Comparison of ENCODE assay signal across 12 cellular contexts in the genomic region with DNA sequence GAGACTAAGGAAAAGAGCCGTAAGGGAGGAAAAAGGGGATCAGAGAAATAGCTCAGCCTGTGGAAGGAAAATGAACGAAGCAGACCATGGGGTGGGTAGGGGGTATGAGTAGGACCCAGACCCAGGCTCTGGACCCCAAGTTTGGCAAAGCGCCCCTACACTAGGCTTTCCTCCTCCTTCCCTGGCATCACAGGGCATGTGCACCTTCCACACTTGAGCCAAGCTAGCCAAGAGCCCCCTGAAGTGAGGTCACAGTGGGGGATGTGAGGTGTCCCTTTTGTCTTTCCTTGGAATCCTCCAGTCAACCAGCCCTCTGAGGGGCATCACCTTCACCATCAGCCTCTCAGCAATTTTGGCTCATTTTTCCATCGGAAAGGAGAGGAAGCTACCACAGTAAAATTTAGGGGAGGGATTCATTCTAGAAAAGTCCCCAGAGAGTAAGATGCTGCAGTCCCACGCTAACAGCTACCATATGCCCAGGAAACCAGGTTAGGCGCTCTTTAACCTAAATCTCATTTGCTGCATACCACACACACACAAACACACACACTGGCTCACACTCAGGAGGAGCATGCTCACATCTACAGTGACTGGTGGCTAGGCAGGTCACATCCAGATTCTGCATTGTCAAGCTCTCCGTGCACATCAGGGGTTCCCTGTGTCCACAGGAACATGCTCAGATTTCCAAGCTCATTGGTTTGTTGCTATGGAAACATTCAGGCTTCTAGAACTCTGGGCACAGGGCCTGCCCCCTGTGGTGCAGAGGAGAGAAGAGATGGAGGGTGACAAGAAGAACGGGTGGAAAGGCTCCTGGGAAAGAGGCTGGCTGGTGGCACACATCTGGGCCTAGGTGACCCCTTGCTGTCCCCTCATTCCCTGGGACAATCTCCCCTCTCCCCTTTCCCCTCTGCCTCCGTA. TPM values are rescaled to one million over a fixed set of nuclear protein-coding genes. Genes with fewer than 3 reads are reported as not detected.
DNase-seq lines count a peak whose midpoint lies in the region; ATAC-seq, FAIRE-seq and TF ChIP-seq lines count a peak whose summit lies in the region.
"Had no signal": no experiment of that assay in that cellular context is flagged by ENCODE, and none has a peak within 500 bp of the region (broad histone marks: within the 10 kb centered on the region; RNA-seq: fewer than 3 reads in every experiment).

No MANE protein-coding gene starts in this region.

- CTCF ChIA-PET in H1 (lab: Charles Lee; ENCODE audit: partially characterized antibody): interaction anchor here (0.5 to 24.9 kb wide), 22 partner anchors 10 to 523 kb away, joined by 3 to 532 read pairs (median 4); partner anchors contain the start of genes EGR1 and REEP2

- H3K4me1 ChIP-seq in H1 (replicated peaks in 1 of 4; ENCODE audit: control insufficient read depth in 3 of 4, insufficient read depth in 4 of 4, low read length in 3 of 4): peaks cover 0 to 15% (median 7%) of the 10 kb centered on the region in 4 experiments; a peak in 4 of 7 replicates

- TF ChIP-seq RAD21 in H1 (IDR thresholded peaks at IDR 0.05 in 1 of 2, conservative IDR thresholded peaks at IDR 0.05 in 1 of 2; ENCODE audit: low read depth in 2 of 2, low read length in 2 of 2): no peak

- POLR2A ChIA-PET in H1 (lab: Charles Lee; ENCODE audit: partially characterized antibody): interaction anchor here (0.7 to 10.1 kb wide), 14 partner anchors 8 to 270 kb away, joined by 3 to 128 read pairs (median 5); partner anchors contain the start of genes CDC23, CDC25C, EGR1 and ETF1

- H2AFZ ChIP-seq in H1 (ENCODE audit: low read length): no peak overlapping the region

- H4K8ac ChIP-seq in H1 (ENCODE audit: extremely low read depth, insufficient read depth, low read length): no peak overlapping the region

- no peaks in the 10 kb centered on the region for H4K20me1 ChIP-seq in H1 (replicated peaks in 1 of 2; ENCODE audit: control insufficient read depth in 1 of 2, insufficient read depth in 2 of 2, low read length in 2 of 2)

- H3K9me3 ChIP-seq in H1 (ENCODE audit: insufficient read depth in 2 of 2, low read depth in 1 of 2, low read length in 1 of 2): no peaks in the 10 kb centered on the region

- intact Hi-C loops in natural killer cell (cut with micrococcal nuclease): no loop called here

- H3K4me1 Mint-ChIP-seq in natural killer cell treated with Interleukin-12 subunit alpha and Interleukin-12 subunit beta and Interleukin-15 and Interleukin-18, amount 100 ng/mL, for 72 hours (ENCODE audit: low read depth in 2 of 2): peaks cover 0 to 5% of the 10 kb centered on the region in 2 donors
- H3K4me1 Mint-ChIP-seq in natural killer cell: peaks cover 5 to 6% of the 10 kb centered on the region in 2 donors
- H3K4me1 Mint-ChIP-seq in type B pancreatic cell (ENCODE audit: unreplicated experiment): peaks cover 22% of the 10 kb centered on the region

- no peak overlapping the region for H3K4ac ChIP-seq in H1 (replicated peaks; ENCODE audit: insufficient read length, low read depth, low read length)

- ATAC-seq in natural killer cell treated with Interleukin-12 subunit alpha and Interleukin-12 subunit beta and Interleukin-15 and Interleukin-18, amount 100 ng/mL, for 72 hours: no peak
- ATAC-seq in natural killer cell: no peak
- no peak for ATAC-seq in esophagus mucosa

- H3K4me2 ChIP-seq in H1 (ENCODE audit: insufficient read depth in 1 of 2, low read depth in 2 of 2, low read length in 2 of 2): no peak overlapping the region

- no peak overlapping the region for H3K4me3 ChIP-seq in H1 (ENCODE audit: extremely low read depth in 1 of 4, insufficient read depth in 2 of 4, low read depth in 3 of 4, low read length in 4 of 4)

- H3K4me3 Mint-ChIP-seq in natural killer cell treated with Interleukin-12 subunit alpha and Interleukin-12 subunit beta and Interleukin-15 and Interleukin-18, amount 100 ng/mL, for 72 hours: no peak overlapping the region
- H3K4me3 Mint-ChIP-seq in natural killer cell (no peak overlapping the region), type B pancreatic cell (peak overlapping the region; percentile 57)
- H3K4me3 Mint-ChIP-seq: activated naive CD4-positive, alpha-beta T cell treated with anti-CD3 and anti-CD28 coated beads, Interleukin-2, amount 50 U/mL, for 24 hours; CD14-positive monocyte had no signal

- H3K79me1 ChIP-seq in H1 (ENCODE audit: low read depth, low read length): no peaks in the 10 kb centered on the region

- H4K5ac ChIP-seq in H1 (ENCODE audit: insufficient read length, low read depth, low read length): no peak overlapping the region

- no peak overlapping the region for H3K27ac Mint-ChIP-seq in natural killer cell treated with Interleukin-12 subunit alpha and Interleukin-12 subunit beta and Interleukin-15 and Interleukin-18, amount 100 ng/mL, for 72 hours
- H3K27ac Mint-ChIP-seq in natural killer cell: peak overlapping the region in 1 of 2 donors; percentile 11
- peak overlapping the region; percentile 48 for H3K27ac Mint-ChIP-seq in type B pancreatic cell
- H3K27ac Mint-ChIP-seq: activated naive CD4-positive, alpha-beta T cell treated with anti-CD3 and anti-CD28 coated beads, Interleukin-2, amount 50 U/mL, for 24 hours; CD14-positive monocyte had no signal

- peak overlapping the region; percentile 27; the same call in 1 of the 2 replicates for H2BK20ac ChIP-seq in H1 (ENCODE audit: low read length)

- no peak for TF ChIP-seq POLR2A in H1 (IDR thresholded peaks at IDR 0.05; ENCODE audit: control extremely low read depth in 1 of 2, low read depth in 2 of 2, low read length in 2 of 2)

- H3K23me2 ChIP-seq in H1 (ENCODE audit: low read depth, low read length): no peaks in the 10 kb centered on the region

- H3K14ac ChIP-seq in H1 (ENCODE audit: insufficient read length): no peak overlapping the region

- H2BK120ac ChIP-seq in H1 (replicated peaks; ENCODE audit: low read depth, low read length): no peak overlapping the region

- no peak overlapping the region for H4K91ac ChIP-seq in H1 (replicated peaks; ENCODE audit: insufficient read length, low read length)

- no peak overlapping the region for H3K23ac ChIP-seq in H1 (ENCODE audit: insufficient read length)

- H2BK5ac ChIP-seq in H1 (ENCODE audit: low read depth, low read length): 0 out of 2 replicates have a peak overlapping the region, but pooled peaks have one; percentile 66

- H3K27me3 Mint-ChIP-seq in natural killer cell treated with Interleukin-12 subunit alpha and Interleukin-12 subunit beta and Interleukin-15 and Interleukin-18, amount 100 ng/mL, for 72 hours: peaks cover 0 to 3% of the 10 kb centered on the region in 2 donors
- H3K27me3 Mint-ChIP-seq in natural killer cell (ENCODE audit: low read depth in 2 of 2): peaks cover 0 to 4% of the 10 kb centered on the region in 2 donors
- peaks cover 5% of the 10 kb centered on the region for H3K27me3 Mint-ChIP-seq in type B pancreatic cell
- H3K27me3 Mint-ChIP-seq: activated naive CD4-positive, alpha-beta T cell treated with anti-CD3 and anti-CD28 coated beads, Interleukin-2, amount 50 U/mL, for 24 hours had no signal

- H2BK12ac ChIP-seq in H1 (ENCODE audit: low read depth, low read length): no peak overlapping the region

- no peak overlapping the region for H3K9ac ChIP-seq in H1 (replicated peaks in 1 of 4; ENCODE audit: extremely low read depth in 1 of 4, low read depth in 3 of 4, low read length in 3 of 4)

- H3K27ac ChIP-seq in H1 (ENCODE audit: low read depth, low read length): no peak overlapping the region

- no peak overlapping the region for H3K56ac ChIP-seq in H1 (replicated peaks; ENCODE audit: insufficient read length, low read depth, low read length)

- 0 out of 2 replicates have a peak overlapping the region, but pooled peaks have one; percentile 21 for H2BK15ac ChIP-seq in H1 (ENCODE audit: low read length)

- H3K36me3 ChIP-seq in H1 (ENCODE audit: control insufficient read depth in 2 of 4, insufficient read depth in 4 of 4, low read length in 3 of 4): no peaks in the 10 kb centered on the region

- no peaks in the 10 kb centered on the region for H3K79me2 ChIP-seq in H1 (ENCODE audit: control insufficient read depth in 1 of 2, insufficient read depth in 2 of 2, low read length in 2 of 2)

- H2AK5ac ChIP-seq in H1 (ENCODE audit: low read depth, low read length): no peak overlapping the region

- H3K18ac ChIP-seq in H1 (ENCODE audit: extremely low read depth, low read length): no peak overlapping the region; the same call in 1 of the 2 replicates

- peak; percentile 41 for DNase-seq in natural killer cell treated with Interleukin-12 subunit alpha and Interleukin-12 subunit beta and Interleukin-15 and Interleukin-18, amount 100 ng/mL, for 72 hours (ENCODE audit: low spot score)
- no peak for DNase-seq in natural killer cell
- DNase-seq in NCI-H748 treated with DMSO at 0.1 percent for 48 hours (lab: John Stamatoyannopoulos, UW): peak; percentile 34
- no peak for DNase-seq in H1 (ENCODE audit: low read depth in 1 of 2, low spot score in 2 of 2)
- no peak for DNase-seq in type B pancreatic cell (ENCODE audit: extremely low spot score, unreplicated experiment)
- DNase-seq in GOT3 (lab: John Stamatoyannopoulos, UW): no peak
- DNase-seq in NCI-H526 treated with DMSO at 0.1 percent for 48 hours (lab: John Stamatoyannopoulos, UW): no peak
- DNase-seq: NCI-H1048 had no signal

- H3K36me3 Mint-ChIP-seq in natural killer cell treated with Interleukin-12 subunit alpha and Interleukin-12 subunit beta and Interleukin-15 and Interleukin-18, amount 100 ng/mL, for 72 hours: no peaks in the 10 kb centered on the region
- H3K36me3 Mint-ChIP-seq in natural killer cell: no peaks in the 10 kb centered on the region
- H3K36me3 Mint-ChIP-seq in type B pancreatic cell: no peaks in the 10 kb centered on the region
- H3K36me3 Mint-ChIP-seq: activated naive CD4-positive, alpha-beta T cell treated with anti-CD3 and anti-CD28 coated beads, Interleukin-2, amount 50 U/mL, for 24 hours; CD14-positive monocyte had no signal

- H3K9me3 Mint-ChIP-seq in natural killer cell treated with Interleukin-12 subunit alpha and Interleukin-12 subunit beta and Interleukin-15 and Interleukin-18, amount 100 ng/mL, for 72 hours: no peaks in the 10 kb centered on the region
- H3K9me3 Mint-ChIP-seq in natural killer cell: no peaks in the 10 kb centered on the region
- no peaks in the 10 kb centered on the region for H3K9me3 Mint-ChIP-seq in type B pancreatic cell
- H3K9me3 Mint-ChIP-seq: activated naive CD4-positive, alpha-beta T cell treated with anti-CD3 and anti-CD28 coated beads, Interleukin-2, amount 50 U/mL, for 24 hours; CD14-positive monocyte had no signal

- TF ChIP-seq EP300 in H1 (IDR thresholded peaks at IDR 0.05; ENCODE audit: borderline replicate concordance in 1 of 2, low read depth in 2 of 2, low read length in 2 of 2): no peak

- FAIRE-seq in H1 (lab: Jason Lieb, UNC): no peak
- FAIRE-seq: frontal cortex had no signal

- H3K27me3 ChIP-seq in H1 (replicated peaks in 1 of 4; ENCODE audit: control insufficient read depth in 3 of 4, extremely low read depth in 1 of 4, insufficient read depth in 3 of 4, low read length in 3 of 4): peaks cover 0 to 1% (median 0%) of the 10 kb centered on the region in 4 experiments; a peak in 1 of 7 replicates

- 81% methylated on average over 7 of the region's 9 CpGs; no CpG with 5 or more reads in 1 of the 2 experiments for WGBS in H1 (ENCODE audit: extremely low coverage in 1 of 2, insufficient coverage in 1 of 2, insufficient read length in 1 of 2, insufficient replicate concordance in 2 of 2, low coverage in 1 of 2, low lambda C conversion rate in 2 of 2, missing lambda C conversion rate in 1 of 2), 2 experiments

- TF ChIP-seq CTCF in natural killer cell (IDR thresholded peaks at IDR 0.05): no peak
- no peak for TF ChIP-seq CTCF in H1 (IDR thresholded peaks at IDR 0.05; ENCODE audit: control extremely low read depth in 1 of 3, insufficient read depth in 1 of 3, low read depth in 1 of 3, low read length in 3 of 3)
- no peak for TF ChIP-seq CTCF in type B pancreatic cell (conservative IDR thresholded peaks at IDR 0.05)

RNA-seq across cellular contexts. Expression of gene REEP2, which starts 9.9 kb away (rescaled TPM):
- under 1 TPM in 1 of 2 donors, not detected in 1; 0.75 TPM for total RNA-seq in natural killer cell treated with Interleukin-12 subunit alpha and Interleukin-12 subunit beta and Interleukin-15 and Interleukin-18, amount 100 ng/mL, for 72 hours
- under 1 TPM; 0.28 to 0.79 (median 0.66) TPM for total RNA-seq in natural killer cell
- 40.2 and 41.4 TPM in 2 replicates for total RNA-seq in H1 (2021; fragmentation: NEBNext Ultra II Directional; extraction: Animal tissue kit (Norgen Biotek cat#: 25700))
- 26.5 and 44.7 TPM in 2 replicates for polyA plus RNA-seq in H1 (2011; rRNA removed)
- polyA plus RNA-seq in H1 (2011; cell fraction: cytosol; rRNA removed): 38.9 TPM
- 64.2 TPM for polyA plus RNA-seq in H1 (2011; cell fraction: nucleus; rRNA removed)
- polyA plus RNA-seq in H1 (2012, experiment 1 of 2): 29.7 to 48.4 TPM (median 41.9 TPM) in 4 replicates
- polyA plus RNA-seq in H1 (2012, experiment 2 of 2): 34.3 TPM
- polyA plus RNA-seq in H1 (2013, experiment 1 of 2): 29.8 TPM
- polyA plus RNA-seq in H1 (2013, experiment 2 of 2): 32.6 TPM
- 39.8 and 60.9 TPM in 2 replicates for polyA minus RNA-seq in H1 (2011; rRNA and poly(A)+ RNA removed)
- polyA minus RNA-seq in H1 (2011; cell fraction: cytosol; rRNA and poly(A)+ RNA removed): 26.1 TPM
- polyA minus RNA-seq in H1 (2011; cell fraction: nucleus; rRNA and poly(A)+ RNA removed): 15.0 TPM
- 7.8 and 31.0 TPM in 2 replicates for total RNA-seq in type B pancreatic cell (ENCODE audit: low replicate concordance)
- total RNA-seq in esophagus mucosa: 0.36 TPM
- polyA plus RNA-seq: CD14-positive monocyte had no signal

RNA-seq across cellular contexts. Expression of gene EGR1, which starts 16.5 kb away (rescaled TPM):
- 10 to 100 TPM in 1 of 2 donors, 1 to 10 TPM in 1; 8.5 to 11.2 TPM for total RNA-seq in natural killer cell treated with Interleukin-12 subunit alpha and Interleukin-12 subunit beta and Interleukin-15 and Interleukin-18, amount 100 ng/mL, for 72 hours
- total RNA-seq in natural killer cell: 100 to 1,000 TPM in 1 of 3 donors, 10 to 100 TPM in 2; 52.1 to 137 (median 84.8) TPM
- total RNA-seq in H1 (2021; fragmentation: NEBNext Ultra II Directional; extraction: Animal tissue kit (Norgen Biotek cat#: 25700)): 35.5 and 39.6 TPM in 2 replicates
- 16.2 and 36.0 TPM in 2 replicates for polyA plus RNA-seq in H1 (2011; rRNA removed)
- 10.2 TPM for polyA plus RNA-seq in H1 (2011; cell fraction: cytosol; rRNA removed)
- polyA plus RNA-seq in H1 (2011; cell fraction: nucleus; rRNA removed): 69.1 TPM
- polyA plus RNA-seq in H1 (2012, experiment 1 of 2): 43.9 to 75.3 TPM (median 58.9 TPM) in 4 replicates
- polyA plus RNA-seq in H1 (2012, experiment 2 of 2): 61.0 TPM
- 5.5 TPM for polyA plus RNA-seq in H1 (2013, experiment 1 of 2)
- 5.1 TPM for polyA plus RNA-seq in H1 (2013, experiment 2 of 2)
- polyA minus RNA-seq in H1 (2011; rRNA and poly(A)+ RNA removed): 7.8 and 16.3 TPM in 2 replicates
- polyA minus RNA-seq in H1 (2011; cell fraction: cytosol; rRNA and poly(A)+ RNA removed): 22.8 TPM
- 79.4 TPM for polyA minus RNA-seq in H1 (2011; cell fraction: nucleus; rRNA and poly(A)+ RNA removed)
- total RNA-seq in type B pancreatic cell (ENCODE audit: low replicate concordance): 64.4 and 283 TPM in 2 replicates
- total RNA-seq in esophagus mucosa: 35.1 TPM

Comparison
In these comparisons a context has a peak if more than half of its experiments do, and no peak if none do; other contexts are left out.
1. DNase-seq: peak in natural killer cell treated with Interleukin-12 subunit alpha and Interleukin-12 subunit beta and Interleukin-15 and Interleukin-18, amount 100 ng/mL, for 72 hours (single experiment) and NCI-H748 treated with DMSO at 0.1 percent for 48 hours (single experiment); none in natural killer cell (single experiment), H1 (0 of 2), type B pancreatic cell (single experiment), GOT3 (single experiment) and NCI-H526 treated with DMSO at 0.1 percent for 48 hours (single experiment).